In the genomic region with DNA sequence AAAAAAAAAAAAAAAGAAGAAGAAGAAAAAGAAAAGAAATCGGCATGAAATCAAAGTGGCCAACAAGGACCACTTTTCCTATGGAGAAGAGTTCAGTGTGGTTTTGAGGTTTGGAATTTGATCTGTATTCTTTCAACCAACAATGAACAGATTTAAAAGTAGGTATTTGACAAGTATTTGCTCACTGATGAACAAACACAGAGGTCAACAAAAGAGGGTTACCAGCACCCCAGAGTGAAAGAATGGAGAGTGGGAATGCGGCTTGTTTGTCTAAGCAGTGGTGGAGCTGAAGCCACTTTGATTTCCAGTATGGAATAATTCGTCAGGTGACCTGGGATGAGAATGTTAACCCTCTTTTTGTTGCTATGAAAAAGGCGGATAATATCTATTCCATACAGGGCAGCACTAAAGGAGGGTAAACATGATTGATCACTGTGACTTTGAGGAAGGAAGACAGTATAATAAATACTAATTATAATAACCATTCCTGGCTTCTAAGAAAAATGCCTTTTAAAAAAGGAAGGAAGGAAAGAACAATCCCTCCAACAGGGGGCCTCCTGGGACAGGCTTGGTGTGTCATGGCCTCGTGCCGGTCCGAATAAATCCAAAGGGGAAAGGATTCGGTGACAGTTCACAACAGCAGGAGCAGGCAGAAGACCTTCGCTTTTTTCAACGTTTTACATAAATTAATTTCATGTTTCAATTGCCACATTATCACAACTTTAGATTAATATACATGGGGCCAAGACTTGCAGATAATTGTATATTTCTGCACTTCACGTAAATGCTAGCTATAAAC, we compare ENCODE assay signal across 9 cellular contexts. TPM values are rescaled to one million over a fixed set of nuclear protein-coding genes. Genes with fewer than 3 reads are reported as not detected.
A peak's percentile ranks its signal among the peaks of the same experiment; 100 is the strongest.
DNase-seq lines count a peak whose midpoint lies in the region; ATAC-seq, FAIRE-seq and TF ChIP-seq lines count a peak whose summit lies in the region.
"Had no signal": no experiment of that assay in that cellular context is flagged by ENCODE, and none has a peak within 500 bp of the region (broad histone marks: within the 10 kb centered on the region; RNA-seq: fewer than 3 reads in every experiment).

No MANE protein-coding gene starts in this region.

- TF ChIP-seq CTCF in endothelial cell (IDR thresholded peaks at IDR 0.05; ENCODE audit: unreplicated experiment) (no peak), progenitor cell of endocrine pancreas (IDR thresholded peaks at IDR 0.05; ENCODE audit: unreplicated experiment) (peak; percentile 52)

- peaks cover 2% of the 10 kb centered on the region for H3K4me1 Mint-ChIP-seq in endothelial cell (ENCODE audit: unreplicated experiment)
- peaks cover 8% of the 10 kb centered on the region for H3K4me1 Mint-ChIP-seq in progenitor cell of endocrine pancreas (ENCODE audit: low read depth)
- no peaks in the 10 kb centered on the region for H3K4me1 Mint-ChIP-seq in activated naive CD8-positive, alpha-beta T cell treated with anti-CD3 and anti-CD28 coated beads for 36 hours

- H3K9me3 Mint-ChIP-seq in endothelial cell (ENCODE audit: unreplicated experiment) (no peaks in the 10 kb centered on the region), progenitor cell of endocrine pancreas (ENCODE audit: low read depth) (peaks cover 2% of the 10 kb centered on the region)
- H3K9me3 Mint-ChIP-seq in activated naive CD8-positive, alpha-beta T cell treated with anti-CD3 and anti-CD28 coated beads for 36 hours: no peaks in the 10 kb centered on the region

- H3K4me3 Mint-ChIP-seq in endothelial cell (ENCODE audit: unreplicated experiment) (no peak overlapping the region), progenitor cell of endocrine pancreas (ENCODE audit: low read depth) (no peak overlapping the region)
- H3K4me3 Mint-ChIP-seq in activated naive CD8-positive, alpha-beta T cell treated with anti-CD3 and anti-CD28 coated beads for 36 hours: no peak overlapping the region

- no peak for FAIRE-seq in GM12891 (lab: Jason Lieb, UNC)
- FAIRE-seq: islet of Langerhans had no signal

- H3K36me3 Mint-ChIP-seq in endothelial cell (ENCODE audit: low read depth, unreplicated experiment): no peaks in the 10 kb centered on the region
- H3K36me3 Mint-ChIP-seq in progenitor cell of endocrine pancreas (ENCODE audit: insufficient read depth): no peaks in the 10 kb centered on the region
- H3K36me3 Mint-ChIP-seq in activated naive CD8-positive, alpha-beta T cell treated with anti-CD3 and anti-CD28 coated beads for 36 hours: no peaks in the 10 kb centered on the region

- no peaks in the 10 kb centered on the region for H3K27me3 Mint-ChIP-seq in endothelial cell (ENCODE audit: unreplicated experiment)
- H3K27me3 Mint-ChIP-seq in progenitor cell of endocrine pancreas: peaks cover 16% of the 10 kb centered on the region
- peaks cover 54% of the 10 kb centered on the region for H3K27me3 Mint-ChIP-seq in activated naive CD8-positive, alpha-beta T cell treated with anti-CD3 and anti-CD28 coated beads for 36 hours

- TF ChIP-seq POLR2A in GM12891 (IDR thresholded peaks at IDR 0.05; ENCODE audit: low read depth, low read length): no peak

- H3K27ac Mint-ChIP-seq in endothelial cell (ENCODE audit: unreplicated experiment) (no peak overlapping the region), progenitor cell of endocrine pancreas (no peak overlapping the region)
- no peak overlapping the region for H3K27ac Mint-ChIP-seq in activated naive CD8-positive, alpha-beta T cell treated with anti-CD3 and anti-CD28 coated beads for 36 hours

- peak; percentile 85 for DNase-seq in NCI-H2107 treated with DMSO at 0.1 percent for 48 hours (lab: John Stamatoyannopoulos, UW; ENCODE audit: unreplicated experiment)
- no peak for DNase-seq in NCI-H2107 (lab: John Stamatoyannopoulos, UW)
- peak; percentile 54 for DNase-seq in NCI-H526 treated with DMSO at 0.1 percent for 48 hours (lab: John Stamatoyannopoulos, UW)
- peak; percentile 36 for DNase-seq in endothelial cell (ENCODE audit: low spot score)
- no peak for DNase-seq in progenitor cell of endocrine pancreas (ENCODE audit: low spot score, unreplicated experiment)
- no peak for DNase-seq in activated naive CD8-positive, alpha-beta T cell treated with anti-CD3 and anti-CD28 coated beads for 36 hours
- DNase-seq in GM12891 (ENCODE audit: insufficient read length, low spot score): no peak

- ATAC-seq in GM19463 (IDR thresholded peaks at IDR 0.05; ENCODE audit: unreplicated experiment): no peak

TF ChIP-seq in GM12891, 5 proteins besides CTCF, POLR2A, EP300 and RAD21:
- no peak for TF ChIP-seq POLR2AphosphoS5 (IDR thresholded peaks at IDR 0.05; ENCODE audit: low read depth, low read length)
- no peak for TF ChIP-seq POU2F2 (IDR thresholded peaks at IDR 0.05; ENCODE audit: low read depth, low read length)
- TF ChIP-seq SPI1 (IDR thresholded peaks at IDR 0.05; ENCODE audit: low read depth, low read length): no peak
- TF ChIP-seq TAF1 (IDR thresholded peaks at IDR 0.05; ENCODE audit: low read depth, low read length): no peak
- no peak for TF ChIP-seq PAX5 (IDR thresholded peaks at IDR 0.05; ENCODE audit: insufficient read depth, low read length, severe bottlenecking)
TF ChIP-seq in GM12891: peak in this region for 0.

RNA-seq across cellular contexts. Expression of a gene that starts 37.2 kb away (rescaled TPM):
- total RNA-seq in endothelial cell (ENCODE audit: unreplicated experiment) (17.1 TPM), progenitor cell of endocrine pancreas (0.31 and 0.38 TPM in 2 replicates)
- total RNA-seq in activated naive CD8-positive, alpha-beta T cell treated with anti-CD3 and anti-CD28 coated beads for 36 hours: not detected
- 0.04 TPM for polyA plus RNA-seq in GM12891 (2012; ENCODE audit: low read depth, missing spikeins)

Comparison
In these comparisons a context has a peak if more than half of its experiments do, and no peak if none do; other contexts are left out.
1. DNase-seq: peak in NCI-H2107 treated with DMSO at 0.1 percent for 48 hours (single experiment), NCI-H526 treated with DMSO at 0.1 percent for 48 hours (single experiment) and endothelial cell (single experiment); none in NCI-H2107 (single experiment), progenitor cell of endocrine pancreas (single experiment), activated naive CD8-positive, alpha-beta T cell treated with anti-CD3 and anti-CD28 coated beads for 36 hours (single experiment) and GM12891 (single experiment).
2. RNA of a gene that starts 37.2 kb away (total RNA-seq): 17.1 TPM in endothelial cell (single experiment); 0.31 to 0.38 TPM in progenitor cell of endocrine pancreas and not detected in activated naive CD8-positive, alpha-beta T cell treated with anti-CD3 and anti-CD28 coated beads for 36 hours; every median in the first group is over 10 times any median in the second.